11 cellular contexts compared by ENCODE assay signal in the genomic region with DNA sequence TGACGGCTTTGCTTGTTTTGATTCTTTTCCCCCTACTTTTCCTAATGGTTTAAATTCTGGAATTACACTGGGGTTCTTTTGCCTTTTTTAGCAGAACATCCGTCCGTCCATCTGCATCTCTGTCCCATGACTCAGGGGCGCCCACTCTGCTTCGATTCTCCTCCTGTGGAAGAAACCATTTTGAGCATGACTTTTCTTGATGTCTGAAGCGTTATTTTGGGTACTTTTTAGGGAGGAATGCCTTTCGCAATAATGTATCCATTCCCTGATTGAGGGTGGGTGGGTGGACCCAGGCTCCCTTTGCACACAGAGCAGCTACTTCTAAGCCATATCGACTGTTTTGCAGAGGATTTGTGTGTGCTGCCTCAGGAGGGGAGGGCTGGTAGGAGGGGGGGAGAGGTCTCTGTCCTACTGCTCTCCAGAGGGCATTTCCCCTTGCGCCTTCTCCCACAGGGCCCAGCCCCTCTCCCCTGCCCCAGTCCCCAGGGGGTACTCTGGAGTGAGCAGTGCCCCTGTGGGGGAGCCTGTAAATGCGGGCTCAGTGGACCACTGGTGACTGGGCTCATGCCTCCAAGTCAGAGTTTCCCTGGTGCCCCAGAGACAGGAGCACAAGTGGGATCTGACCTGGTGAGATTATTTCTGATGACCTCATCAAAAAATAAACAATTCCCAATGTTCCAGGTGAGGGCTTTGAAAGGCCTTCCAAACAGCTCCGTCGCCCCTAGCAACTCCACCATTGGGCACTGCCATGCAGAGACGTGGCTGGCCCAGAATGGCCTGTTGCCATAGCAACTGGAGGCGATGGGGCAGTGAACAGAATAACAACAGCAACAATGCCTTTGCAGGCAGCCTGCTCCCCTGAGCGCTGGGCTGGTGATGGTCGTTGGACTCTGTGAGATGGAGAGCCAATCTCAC. TPM values are rescaled to one million over a fixed set of nuclear protein-coding genes. Genes with fewer than 3 reads are reported as not detected.
DNase-seq lines count a peak whose midpoint lies in the region; ATAC-seq, FAIRE-seq and TF ChIP-seq lines count a peak whose summit lies in the region.
"Had no signal": no experiment of that assay in that cellular context is flagged by ENCODE, and none has a peak within 500 bp of the region (broad histone marks: within the 10 kb centered on the region; RNA-seq: fewer than 3 reads in every experiment).

No MANE protein-coding gene starts in this region.

- peaks cover 5% of the 10 kb centered on the region for H3K4me1 Mint-ChIP-seq in MCF 10A (ENCODE audit: insufficient read depth, unreplicated experiment)

- H3K27ac Mint-ChIP-seq in MCF 10A (ENCODE audit: low read depth, unreplicated experiment), result no peak overlapping the region

- no peak overlapping the region for H3K4me3 Mint-ChIP-seq in MCF 10A (ENCODE audit: unreplicated experiment)

- H3K36me3 ChIP-seq in mesodermal cell (ENCODE audit: control insufficient read depth, insufficient read depth, low read length) (peaks cover 42% of the 10 kb centered on the region), uterus (no peaks in the 10 kb centered on the region)

- FAIRE-seq in HTR-8/SVneo (lab: Jason Lieb, UNC), result no peak
- FAIRE-seq: endometrium had no signal

- H3K9me3 Mint-ChIP-seq in MCF 10A (ENCODE audit: unreplicated experiment), result no peaks in the 10 kb centered on the region

- CTCF ChIA-PET in MCF 10A (lab: Yijun Ruan, JAX), result interaction anchor here (1.0 kb wide), 1 partner anchor 137 kb away, joined by 3 read pairs; no protein-coding TSS in a partner anchor

- TSS peak; percentile 15 for BruUV-seq in MCF 10A (replicated peaks; lab: Mats Ljungman, UMichigan)

- WGBS in mesodermal cell (ENCODE audit: insufficient coverage in 2 of 2), 2 experiments, result 81 to 88% methylated on average over 9 to 13 of the region's 16 CpGs

- no peak for TF ChIP-seq POLR2A in uterus (IDR thresholded peaks at IDR 0.05)

- POLR2A ChIA-PET in MCF 10A (lab: Yijun Ruan, JAX), result no interaction called here

- H3K4me3 ChIP-seq in mesodermal cell (ENCODE audit: extremely low read depth, insufficient read depth, low read length, poor library complexity, severe bottlenecking), result no peak overlapping the region
- H3K4me3 ChIP-seq in uterus, result no peak overlapping the region

- peak; percentile 56 for DNase-seq in NCI-H345 (lab: John Stamatoyannopoulos, UW)
- no peak for DNase-seq in NCI-H345 treated with DMSO at 0.1 percent for 48 hours (lab: John Stamatoyannopoulos, UW; ENCODE audit: unreplicated experiment)
- no peak for DNase-seq in MCF 10A (ENCODE audit: unreplicated experiment)
- DNase-seq in uterus, result no peak
- DNase-seq in HTR-8/SVneo (ENCODE audit: insufficient read length, low spot score), result no peak
- no peak for DNase-seq in NCI-H226
- DNase-seq in foreskin keratinocyte, result no peak
- DNase-seq: ACHN had no signal

- ATAC-seq in foreskin keratinocyte, result no peak
- ATAC-seq: HCT116 had no signal

- H3K4me1 ChIP-seq in mesodermal cell (ENCODE audit: control insufficient read depth, insufficient read depth, low read length, poor library complexity, severe bottlenecking), result peaks cover 14% of the 10 kb centered on the region
- H3K4me1 ChIP-seq in uterus, result no peaks in the 10 kb centered on the region
- no peaks in the 10 kb centered on the region for H3K4me1 ChIP-seq in foreskin keratinocyte

- no peaks in the 10 kb centered on the region for H3K9me3 ChIP-seq in mesodermal cell (ENCODE audit: control insufficient read depth, low read length)
- no peaks in the 10 kb centered on the region for H3K9me3 ChIP-seq in uterus

- peaks cover 42% of the 10 kb centered on the region for H3K36me3 Mint-ChIP-seq in MCF 10A (ENCODE audit: insufficient read depth, unreplicated experiment)

- H3K27ac ChIP-seq in mesodermal cell (ENCODE audit: low read depth, low read length, severe bottlenecking) (peak overlapping the region; percentile 30), uterus (peak overlapping the region; percentile 48 to 74), foreskin keratinocyte (no peak overlapping the region)

- TF ChIP-seq CTCF in MCF 10A (IDR thresholded peaks at IDR 0.05; ENCODE audit: unreplicated experiment) (no peak), uterus (IDR thresholded peaks at IDR 0.05) (no peak), foreskin keratinocyte (conservative IDR thresholded peaks at IDR 0.05) (no peak)

- no peaks in the 10 kb centered on the region for H3K27me3 ChIP-seq in uterus
- no peaks in the 10 kb centered on the region for H3K27me3 ChIP-seq in foreskin keratinocyte

- H3K27me3 Mint-ChIP-seq in MCF 10A (ENCODE audit: insufficient read depth, unreplicated experiment), result no peaks in the 10 kb centered on the region

- intact Hi-C loops in MCF 10A (cut with micrococcal nuclease) (no loop called here), uterus (cut with DNase I; ENCODE audit: low total_unique reads) (loop anchor here (5.0 kb wide), 1 partner anchor 132 kb away; no protein-coding TSS in a partner anchor)

RNA-seq across cellular contexts. Expression of a gene that starts 19.4 kb away (rescaled TPM):
- total RNA-seq in MCF 10A (2022) (0.10 and 0.37 TPM in 2 replicates), uterus (under 1 TPM; 0.29 to 0.95 (median 0.60) TPM), foreskin keratinocyte (0.07 TPM in 2 replicates)
- 0.70 TPM for polyA plus RNA-seq in mesodermal cell (2013, experiment 1 of 2)
- polyA plus RNA-seq in mesodermal cell (2013, experiment 2 of 2), result 0.35 TPM
- polyA plus RNA-seq in foreskin keratinocyte, result 0.02 and 0.03 TPM in 2 replicates
